12 cellular contexts compared by ENCODE assay signal in genomic region chr1:226659641-226660040, GRCh38.
DNase-seq lines count a peak whose midpoint lies in the region; ATAC-seq and TF ChIP-seq lines count a peak whose summit lies in the region.
"Had no signal": no experiment of that assay in that cellular context is flagged by ENCODE, and none has a peak within 500 bp of the region (broad histone marks: within the 10 kb centered on the region; RNA-seq: fewer than 3 reads in every experiment).

No MANE protein-coding gene starts in this region.

- no peaks in the 10 kb centered on the region for H3K9me3 Mint-ChIP-seq in activated naive CD4-positive, alpha-beta T cell treated with anti-CD3 and anti-CD28 coated beads, Interleukin-2, amount 50 U/mL, for 72 hours
- H3K9me3 Mint-ChIP-seq: activated T-helper 1 cell treated with anti-CD3 and anti-CD28 coated beads, Interleukin-12 subunit alpha, Interleukin-12 subunit beta, Interleukin-2, Interleukin-4 antibody, amounts not matched to agents 30 ng/mL and 10 ng/mL and 1 ng/mL, durations not matched to agents 14 hours and 24 hours and 36 hours; stimulated activated naive B cell treated with anti-CD40 and anti-IgM and Interleukin-4, amounts not matched to agents 10 μg/mL and 1 μg/mL and 100 μg/mL, for 72 hours had no signal

- H3K27ac Mint-ChIP-seq in activated naive CD4-positive, alpha-beta T cell treated with anti-CD3 and anti-CD28 coated beads, Interleukin-2, amount 50 U/mL, for 72 hours = peak overlapping the region; percentile 90 to 98

- no peaks in the 10 kb centered on the region for H3K9me3 ChIP-seq in lower lobe of right lung
- no peaks in the 10 kb centered on the region for H3K9me3 ChIP-seq in thyroid gland
- H3K9me3 ChIP-seq in ovary = no peaks in the 10 kb centered on the region

- DNase-seq in Right ventricle myocardium superior (peak; percentile 39), cardiac septum (ENCODE audit: low spot score) (no peak), lower lobe of right lung (no peak), thyroid gland (no peak), NCI-H526 (lab: John Stamatoyannopoulos, UW) (no peak), ovary (no peak), NCI-H510A (lab: John Stamatoyannopoulos, UW) (no peak)
- no peak for DNase-seq in activated naive CD4-positive, alpha-beta T cell treated with anti-CD3 and anti-CD28 coated beads, Interleukin-2, amount 50 U/mL, for 72 hours (ENCODE audit: low spot score in 2 of 2)
- DNase-seq: GF-D8; stimulated activated CD4-positive, alpha-beta T cell treated with anti-CD3 and anti-CD28 coated beads, Interleukin-2, amount 100 ng/mL, for 48 hours; stimulated activated naive B cell treated with anti-CD40 and anti-IgM and Interleukin-4, amounts not matched to agents 10 μg/mL and 1 μg/mL and 100 μg/mL, for 72 hours had no signal

- no peak overlapping the region for H3K4me3 ChIP-seq in lower lobe of right lung
- no peak overlapping the region for H3K4me3 ChIP-seq in thyroid gland (replicated peaks in 1 of 3)
- H3K4me3 ChIP-seq in ovary = no peak overlapping the region

- peak overlapping the region; percentile 77 for H3K27ac ChIP-seq in lower lobe of right lung
- H3K27ac ChIP-seq in thyroid gland = peak overlapping the region; percentile 66 to 92 (median 67)
- H3K27ac ChIP-seq in ovary = peak overlapping the region in 1 of 2 donors; percentile 59

- H3K36me3 Mint-ChIP-seq in activated naive CD4-positive, alpha-beta T cell treated with anti-CD3 and anti-CD28 coated beads, Interleukin-2, amount 50 U/mL, for 72 hours = no peaks in the 10 kb centered on the region

- TF ChIP-seq POLR2A in thyroid gland (IDR thresholded peaks at IDR 0.05) (no peak), ovary (IDR thresholded peaks at IDR 0.05) (no peak)

- intact Hi-C loops in Right ventricle myocardium superior (cut with DNase I) (no loop called here), cardiac septum (cut with DNase I) (loop anchor here (2.0 to 5.0 kb wide), 2 partner anchors 43 to 78 kb away; partner anchors contain the start of gene ITPKB), lower lobe of right lung (cut with DNase I) (no loop called here), thyroid gland (cut with DNase I) (no loop called here), ovary (cut with DNase I) (loop anchor here in 1 of 4 donors (5.0 kb wide), 1 partner anchor 78 kb away; the partner anchor contains the start of gene ITPKB)

- TF ChIP-seq CTCF in lower lobe of right lung (IDR thresholded peaks at IDR 0.05) = no peak
- TF ChIP-seq CTCF in thyroid gland (IDR thresholded peaks at IDR 0.05) = no peak
- no peak for TF ChIP-seq CTCF in ovary (IDR thresholded peaks at IDR 0.05)

- TF ChIP-seq EP300 in ovary (IDR thresholded peaks at IDR 0.05) = no peak

- H3K27me3 ChIP-seq in lower lobe of right lung (ENCODE audit: low read depth) = no peaks in the 10 kb centered on the region
- no peaks in the 10 kb centered on the region for H3K27me3 ChIP-seq in thyroid gland
- no peaks in the 10 kb centered on the region for H3K27me3 ChIP-seq in ovary

- no peak for ATAC-seq in Right ventricle myocardium superior (ENCODE audit: poor library complexity)
- no peak for ATAC-seq in activated naive CD4-positive, alpha-beta T cell treated with anti-CD3 and anti-CD28 coated beads, Interleukin-2, amount 50 U/mL, for 72 hours
- no peak for ATAC-seq in lower lobe of right lung
- ATAC-seq: stimulated activated naive B cell treated with anti-CD40 and anti-IgM and Interleukin-4, amounts not matched to agents 10 μg/mL and 1 μg/mL and 100 μg/mL, for 72 hours had no signal

- no peaks in the 10 kb centered on the region for H3K36me3 ChIP-seq in lower lobe of right lung
- H3K36me3 ChIP-seq in thyroid gland = no peaks in the 10 kb centered on the region
- H3K36me3 ChIP-seq in ovary = no peaks in the 10 kb centered on the region

- H3K4me1 ChIP-seq in lower lobe of right lung (peaks cover 97% of the 10 kb centered on the region), thyroid gland (peaks cover 37 to 85% of the 10 kb centered on the region in 2 donors), ovary (ENCODE audit: insufficient read depth) (peaks cover 38% of the 10 kb centered on the region)

- WGBS in thyroid gland, 2 donors = 97 to 98% methylated on average over 5 of the region's 5 CpGs
- 83 to 88% (median 88%) methylated on average over 5 of the region's 5 CpGs for WGBS in ovary, 3 donors
